Comparison of ENCODE assay signal across 22 cellular contexts in genomic region chr3:112197131-112197530, GRCh38.
A peak's percentile ranks its signal among the peaks of the same experiment; 100 is the strongest.
DNase-seq lines count a peak whose midpoint lies in the region; ATAC-seq, FAIRE-seq and TF ChIP-seq lines count a peak whose summit lies in the region.
"Had no signal": no experiment of that assay in that cellular context is flagged by ENCODE, and none has a peak within 500 bp of the region (broad histone marks: within the 10 kb centered on the region; RNA-seq: fewer than 3 reads in every experiment).

No MANE protein-coding gene starts in this region.

- no peaks in the 10 kb centered on the region for H3K9me2 ChIP-seq in GM23338 (ENCODE audit: insufficient read depth)

- no peak for TF ChIP-seq EP300 in H1 (IDR thresholded peaks at IDR 0.05; ENCODE audit: borderline replicate concordance in 1 of 2, low read depth in 2 of 2, low read length in 2 of 2)

- H3K4me3 Mint-ChIP-seq in GM23338, result no peak overlapping the region
- H3K4me3 Mint-ChIP-seq in progenitor cell of endocrine pancreas (ENCODE audit: low read depth), result no peak overlapping the region
- H3K4me3 Mint-ChIP-seq: B cell; CD4-positive, CD25-positive, alpha-beta regulatory T cell; CD8-positive, alpha-beta T cell; HFFc6 had no signal

- H4K5ac ChIP-seq in H1 (ENCODE audit: insufficient read length, low read depth, low read length), result no peak overlapping the region

- H4K8ac ChIP-seq in H1 (ENCODE audit: extremely low read depth, insufficient read depth, low read length), result no peak overlapping the region

- H2AK5ac ChIP-seq in H1 (ENCODE audit: low read depth, low read length), result no peak overlapping the region

- no peaks in the 10 kb centered on the region for H3K79me1 ChIP-seq in H1 (ENCODE audit: low read depth, low read length)

- FAIRE-seq in H1 (lab: Jason Lieb, UNC), result no peak
- FAIRE-seq: A204.1, GM12891 had no signal

- no peak for TF ChIP-seq RAD21 in H1 (IDR thresholded peaks at IDR 0.05 in 1 of 2, conservative IDR thresholded peaks at IDR 0.05 in 1 of 2; ENCODE audit: low read depth in 2 of 2, low read length in 2 of 2)

- H3K9me3 Mint-ChIP-seq in GM23338, result peaks cover 16% of the 10 kb centered on the region
- peaks cover 16% of the 10 kb centered on the region for H3K9me3 Mint-ChIP-seq in progenitor cell of endocrine pancreas (ENCODE audit: low read depth)
- H3K9me3 Mint-ChIP-seq: HFFc6 had no signal

- H2BK20ac ChIP-seq in H1 (ENCODE audit: low read length), result 0 out of 2 replicates have a peak overlapping the region, but pooled peaks have one; percentile 62

- in situ Hi-C loops in G401 (cut with HindIII; ENCODE audit: low sequenced_read_pairs), result no loop called here

- H3K23me2 ChIP-seq in H1 (ENCODE audit: low read depth, low read length), result no peaks in the 10 kb centered on the region

- no peak for TF ChIP-seq POLR2A in H1 (IDR thresholded peaks at IDR 0.05; ENCODE audit: control extremely low read depth in 1 of 2, low read depth in 2 of 2, low read length in 2 of 2)

- H2AFZ ChIP-seq in GM23338 (peak overlapping the region; percentile 43), H1 (ENCODE audit: low read length) (peak overlapping the region; percentile 91), smooth muscle cell (ENCODE audit: low read depth) (no peak overlapping the region)

- H3K27me3 ChIP-seq in GM23338 (ENCODE audit: insufficient read depth) (no peaks in the 10 kb centered on the region), H1 (replicated peaks in 1 of 4; ENCODE audit: control insufficient read depth in 3 of 4, extremely low read depth in 1 of 4, insufficient read depth in 3 of 4, low read length in 3 of 4) (no peaks in the 10 kb centered on the region), iPS-20b (ENCODE audit: insufficient read depth, low read length) (no peaks in the 10 kb centered on the region), smooth muscle cell (ENCODE audit: low read depth) (no peaks in the 10 kb centered on the region)
- H3K27me3 ChIP-seq: BLaER1 had no signal

- H3K27ac Mint-ChIP-seq in GM23338 (peak overlapping the region; percentile 57), progenitor cell of endocrine pancreas (peak overlapping the region; percentile 31)
- H3K27ac Mint-ChIP-seq: B cell; CD4-positive, CD25-positive, alpha-beta regulatory T cell; CD8-positive, alpha-beta T cell; HFFc6 had no signal

- H4K20me1 ChIP-seq in GM23338 (replicated peaks; ENCODE audit: insufficient read depth) (no peaks in the 10 kb centered on the region), H1 (replicated peaks in 1 of 2; ENCODE audit: control insufficient read depth in 1 of 2, insufficient read depth in 2 of 2, low read length in 2 of 2) (no peaks in the 10 kb centered on the region), smooth muscle cell (ENCODE audit: low read depth) (no peaks in the 10 kb centered on the region)
- H4K20me1 ChIP-seq: BLaER1 had no signal

- CTCF ChIA-PET in H1 (lab: Charles Lee; ENCODE audit: partially characterized antibody), result no interaction called here

- 81% methylated on average over 1 of the region's 1 CpG; no CpG with 5 or more reads in 1 of the 2 experiments for WGBS in H1 (ENCODE audit: extremely low coverage in 1 of 2, insufficient coverage in 1 of 2, insufficient read length in 1 of 2, insufficient replicate concordance in 2 of 2, low coverage in 1 of 2, low lambda C conversion rate in 2 of 2, missing lambda C conversion rate in 1 of 2), 2 experiments
- WGBS in smooth muscle cell (ENCODE audit: low lambda C conversion rate), result 85% methylated on average over 1 of the region's 1 CpG

- no peak overlapping the region for H3K14ac ChIP-seq in H1 (ENCODE audit: insufficient read length)

- H3K9ac ChIP-seq in H1 (replicated peaks in 1 of 4; ENCODE audit: extremely low read depth in 1 of 4, low read depth in 3 of 4, low read length in 3 of 4) (no peak overlapping the region), iPS-20b (ENCODE audit: low read depth, low read length) (peak overlapping the region; percentile 16; the same call in 1 of the 2 replicates), smooth muscle cell (ENCODE audit: low read depth) (no peak overlapping the region)
- H3K9ac ChIP-seq: BLaER1 had no signal

- no peak overlapping the region for H2BK120ac ChIP-seq in H1 (replicated peaks; ENCODE audit: low read depth, low read length)

- H3K4me2 ChIP-seq in GM23338, result no peak overlapping the region; the same call in 1 of the 2 replicates
- no peak overlapping the region; a peak in 1 of 4 replicates for H3K4me2 ChIP-seq in H1 (ENCODE audit: insufficient read depth in 1 of 2, low read depth in 2 of 2, low read length in 2 of 2)
- H3K4me2 ChIP-seq in smooth muscle cell, result no peak overlapping the region
- H3K4me2 ChIP-seq: BLaER1 had no signal

- no peaks in the 10 kb centered on the region for H3K9me3 ChIP-seq in H1 (ENCODE audit: insufficient read depth in 2 of 2, low read depth in 1 of 2, low read length in 1 of 2)
- no peaks in the 10 kb centered on the region for H3K9me3 ChIP-seq in iPS-20b (ENCODE audit: insufficient read depth, low read depth, low read length)
- H3K9me3 ChIP-seq in smooth muscle cell (replicated peaks; ENCODE audit: low read depth), result no peaks in the 10 kb centered on the region
- H3K9me3 ChIP-seq: HAP-1 had no signal

- H3K4me1 Mint-ChIP-seq in GM23338, result peaks cover 12% of the 10 kb centered on the region; the same call in 2 of the 3 replicates
- peaks cover 6% of the 10 kb centered on the region for H3K4me1 Mint-ChIP-seq in progenitor cell of endocrine pancreas (ENCODE audit: low read depth)
- H3K4me1 Mint-ChIP-seq: B cell; CD4-positive, CD25-positive, alpha-beta regulatory T cell had no signal

- DNase-seq in GM23338 (ENCODE audit: low spot score), result peak; percentile 46
- no peak for DNase-seq in H1 (ENCODE audit: low read depth in 1 of 2, low spot score in 2 of 2)
- no peak for DNase-seq in progenitor cell of endocrine pancreas (ENCODE audit: low spot score, unreplicated experiment)
- DNase-seq in G401 (ENCODE audit: low spot score), result no peak
- DNase-seq in smooth muscle cell (lab: John Stamatoyannopoulos, UW; ENCODE audit: unreplicated experiment), result no peak
- DNase-seq in HuH-7 (ENCODE audit: low spot score), result no peak
- DNase-seq: Caco-2; CD4-positive, CD25-positive, alpha-beta regulatory T cell; CD8-positive, alpha-beta T cell; DMS153; DND-41; GF-D8; HFFc6 had no signal

- H3K4ac ChIP-seq in H1 (replicated peaks; ENCODE audit: insufficient read length, low read depth, low read length), result no peak overlapping the region

- TF ChIP-seq CTCF in GM23338 (conservative IDR thresholded peaks at IDR 0.05; ENCODE audit: low read depth in 2 of 2), result no peak
- no peak for TF ChIP-seq CTCF in H1 (IDR thresholded peaks at IDR 0.05; ENCODE audit: control extremely low read depth in 1 of 3, insufficient read depth in 1 of 3, low read depth in 1 of 3, low read length in 3 of 3)
- no peak for TF ChIP-seq CTCF in progenitor cell of endocrine pancreas (IDR thresholded peaks at IDR 0.05; ENCODE audit: unreplicated experiment)
- TF ChIP-seq CTCF in smooth muscle cell (IDR thresholded peaks at IDR 0.05; ENCODE audit: borderline replicate concordance, insufficient read depth, poor library complexity, severe bottlenecking), result no peak

- H3K4me3 ChIP-seq in GM23338 (no peak overlapping the region), H1 (ENCODE audit: extremely low read depth in 1 of 4, insufficient read depth in 2 of 4, low read depth in 3 of 4, low read length in 4 of 4) (no peak overlapping the region), iPS-20b (ENCODE audit: low read length) (no peak overlapping the region), smooth muscle cell (no peak overlapping the region)
- H3K4me3 ChIP-seq: BLaER1, HAP-1 had no signal

- peak; percentile 56 for ATAC-seq in GM23338
- ATAC-seq in HG03378 (IDR thresholded peaks at IDR 0.05; ENCODE audit: unreplicated experiment), result no peak
- ATAC-seq: CD8-positive, alpha-beta T cell had no signal

- peaks cover 5% of the 10 kb centered on the region; the same call in 1 of the 3 replicates for H3K36me3 Mint-ChIP-seq in GM23338 (ENCODE audit: low read depth)
- H3K36me3 Mint-ChIP-seq in progenitor cell of endocrine pancreas (ENCODE audit: insufficient read depth), result peaks cover 9% of the 10 kb centered on the region

- 0 out of 2 replicates have a peak overlapping the region, but pooled peaks have one; percentile 40 for H3K18ac ChIP-seq in H1 (ENCODE audit: extremely low read depth, low read length)

- no peak overlapping the region for H3K56ac ChIP-seq in H1 (replicated peaks; ENCODE audit: insufficient read length, low read depth, low read length)

- H3K23ac ChIP-seq in H1 (ENCODE audit: insufficient read length), result no peak overlapping the region

- no peaks in the 10 kb centered on the region for H3K36me3 ChIP-seq in GM23338 (ENCODE audit: insufficient read depth)
- no peaks in the 10 kb centered on the region for H3K36me3 ChIP-seq in H1 (ENCODE audit: control insufficient read depth in 2 of 4, insufficient read depth in 4 of 4, low read length in 3 of 4)
- no peaks in the 10 kb centered on the region for H3K36me3 ChIP-seq in iPS-20b (ENCODE audit: insufficient read depth, low read depth, low read length)
- H3K36me3 ChIP-seq in smooth muscle cell (ENCODE audit: low read depth), result peaks cover 4% of the 10 kb centered on the region
- H3K36me3 ChIP-seq: BLaER1, HAP-1 had no signal

- H3K4me1 ChIP-seq in GM23338 (ENCODE audit: insufficient read depth) (peaks cover 7% of the 10 kb centered on the region), H1 (replicated peaks in 1 of 4; ENCODE audit: control insufficient read depth in 3 of 4, insufficient read depth in 4 of 4, low read length in 3 of 4) (no peaks in the 10 kb centered on the region), iPS-20b (ENCODE audit: insufficient read depth, low read length) (peaks cover 3% of the 10 kb centered on the region; the same call in 1 of the 2 replicates), smooth muscle cell (ENCODE audit: low read depth) (no peaks in the 10 kb centered on the region)
- H3K4me1 ChIP-seq: BLaER1, Caco-2, HAP-1 had no signal

- no peaks in the 10 kb centered on the region for H3F3A ChIP-seq in GM23338 (replicated peaks; ENCODE audit: low read depth)
- no peaks in the 10 kb centered on the region for H3F3A ChIP-seq in smooth muscle cell (ENCODE audit: low read depth)

- no peak overlapping the region for H2BK15ac ChIP-seq in H1 (ENCODE audit: low read length)

- no peak overlapping the region for H4K91ac ChIP-seq in H1 (replicated peaks; ENCODE audit: insufficient read length, low read length)

- no peaks in the 10 kb centered on the region for H3K79me2 ChIP-seq in GM23338 (replicated peaks; ENCODE audit: insufficient read depth)
- H3K79me2 ChIP-seq in H1 (ENCODE audit: control insufficient read depth in 1 of 2, insufficient read depth in 2 of 2, low read length in 2 of 2), result no peaks in the 10 kb centered on the region
- H3K79me2 ChIP-seq in smooth muscle cell (ENCODE audit: low read depth), result no peaks in the 10 kb centered on the region

- H3K27ac ChIP-seq in GM23338 (ENCODE audit: low read depth) (no peak overlapping the region), H1 (ENCODE audit: low read depth, low read length) (no peak overlapping the region), iPS-20b (ENCODE audit: low read length) (no peak overlapping the region), smooth muscle cell (ENCODE audit: low read depth) (no peak overlapping the region)
- H3K27ac ChIP-seq: 22Rv1, BLaER1, C4-2B had no signal

- POLR2A ChIA-PET in H1 (lab: Charles Lee; ENCODE audit: partially characterized antibody), result interaction anchor here (0.6 kb wide), 1 partner anchor 49 kb away, joined by 3 read pairs; no protein-coding TSS in a partner anchor

- H3K27me3 Mint-ChIP-seq in GM23338 (ENCODE audit: insufficient read depth, low read depth, poor library complexity) (no peaks in the 10 kb centered on the region), progenitor cell of endocrine pancreas (no peaks in the 10 kb centered on the region)
- H3K27me3 Mint-ChIP-seq: B cell had no signal

- H2BK5ac ChIP-seq in H1 (ENCODE audit: low read depth, low read length), result no peak overlapping the region

- H2BK12ac ChIP-seq in H1 (ENCODE audit: low read depth, low read length), result no peak overlapping the region
